ENCODE assay signal across 24 cellular contexts in genomic region chr9:4501147-4501507, GRCh38. TPM values are rescaled to one million over a fixed set of nuclear protein-coding genes. Genes with fewer than 3 reads are reported as not detected.
"Had no signal": no experiment of that assay in that cellular context is flagged by ENCODE, and none has a peak within 500 bp of the region (broad histone marks: within the 10 kb centered on the region; RNA-seq: fewer than 3 reads in every experiment).

No MANE protein-coding gene starts in this region.

- DNase-seq: heart right ventricle; hippocampal formation; kidney glomerular epithelial cell; left cardiac atrium; left lung; naive B cell; ovary; spleen; stimulated activated CD4-positive, alpha-beta T cell treated with anti-CD3 and anti-CD28 coated beads, Interleukin-4, amount 100 ng/mL, for 24 hours; stimulated activated naive CD4-positive, alpha-beta T cell; tibial artery; upper lobe of left lung had no signal

- H3K36me3 ChIP-seq: heart right ventricle, left lung, ovary, right atrium auricular region, spleen, suprapubic skin, thoracic aorta, tibial artery, upper lobe of left lung, vagina had no signal

- H3K4me3 ChIP-seq: heart right ventricle, left lung, lung, ovary, right atrium auricular region, skin epidermis, spleen, suprapubic skin, thoracic aorta, tibial artery, upper lobe of left lung, vagina had no signal

- H3K9me3 Mint-ChIP-seq: natural killer cell treated with Interleukin-12 subunit alpha and Interleukin-12 subunit beta and Interleukin-15 and Interleukin-18, amount 100 ng/mL, for 72 hours; stimulated activated effector memory CD8-positive, alpha-beta T cell treated with anti-CD3 and anti-CD28 coated beads, Interleukin-12 subunit alpha, Interleukin-12 subunit beta, amount 100 ng/mL, for 72 hours; stimulated activated naive CD8-positive, alpha-beta T cell treated with anti-CD3 and anti-CD28 coated beads, Interleukin-15, Interleukin-2, amounts not matched to agents 100 ng/mL and 50 ng/mL, for 24 hours had no signal

- H3K27ac Mint-ChIP-seq: naive B cell; progenitor cell of endocrine pancreas; stimulated activated effector memory CD8-positive, alpha-beta T cell treated with anti-CD3 and anti-CD28 coated beads, Interleukin-12 subunit alpha, Interleukin-12 subunit beta, amount 100 ng/mL, for 72 hours; stimulated activated naive CD8-positive, alpha-beta T cell treated with anti-CD3 and anti-CD28 coated beads, Interleukin-15, Interleukin-2, amounts not matched to agents 100 ng/mL and 50 ng/mL, for 24 hours had no signal

- H3K4me1 Mint-ChIP-seq: naive B cell; stimulated activated effector memory CD8-positive, alpha-beta T cell treated with anti-CD3 and anti-CD28 coated beads, Interleukin-12 subunit alpha, Interleukin-12 subunit beta, amount 100 ng/mL, for 72 hours had no signal

- H3K27ac ChIP-seq: heart right ventricle, left lung, ovary, right atrium auricular region, skin epidermis, spleen, suprapubic skin, thoracic aorta, tibial artery, upper lobe of left lung, vagina had no signal

- H3K9me3 ChIP-seq: heart right ventricle, left lung, ovary, right atrium auricular region, spleen, suprapubic skin, thoracic aorta, tibial artery, upper lobe of left lung, vagina had no signal

- H3K4me1 ChIP-seq: left lung, right atrium auricular region, spleen, suprapubic skin, upper lobe of left lung, vagina had no signal

- H3K36me3 Mint-ChIP-seq: natural killer cell treated with Interleukin-12 subunit alpha and Interleukin-12 subunit beta and Interleukin-15 and Interleukin-18, amount 100 ng/mL, for 72 hours; stimulated activated effector memory CD8-positive, alpha-beta T cell treated with anti-CD3 and anti-CD28 coated beads, Interleukin-12 subunit alpha, Interleukin-12 subunit beta, amount 100 ng/mL, for 72 hours had no signal

- H3K27me3 ChIP-seq: left lung, ovary, right atrium auricular region, suprapubic skin, tibial artery, upper lobe of left lung, vagina had no signal

- H3K4me3 Mint-ChIP-seq: naive B cell; natural killer cell treated with Interleukin-12 subunit alpha and Interleukin-12 subunit beta and Interleukin-15 and Interleukin-18, amount 100 ng/mL, for 72 hours; stimulated activated effector memory CD8-positive, alpha-beta T cell treated with anti-CD3 and anti-CD28 coated beads, Interleukin-12 subunit alpha, Interleukin-12 subunit beta, amount 100 ng/mL, for 72 hours; stimulated activated naive CD8-positive, alpha-beta T cell treated with anti-CD3 and anti-CD28 coated beads, Interleukin-15, Interleukin-2, amounts not matched to agents 100 ng/mL and 50 ng/mL, for 24 hours had no signal

- ATAC-seq: heart right ventricle; left cardiac atrium; left lung; sciatic nerve; stimulated activated effector memory CD8-positive, alpha-beta T cell treated with anti-CD3 and anti-CD28 coated beads, Interleukin-12 subunit alpha, Interleukin-12 subunit beta, amount 100 ng/mL, for 72 hours had no signal

RNA-seq across cellular contexts. Expression of gene SLC1A1, which starts 10.9 kb away (rescaled TPM):
- total RNA-seq: mononuclear cell had no signal
